ENCODE assay signal across 1 cellular context in the genomic region with DNA sequence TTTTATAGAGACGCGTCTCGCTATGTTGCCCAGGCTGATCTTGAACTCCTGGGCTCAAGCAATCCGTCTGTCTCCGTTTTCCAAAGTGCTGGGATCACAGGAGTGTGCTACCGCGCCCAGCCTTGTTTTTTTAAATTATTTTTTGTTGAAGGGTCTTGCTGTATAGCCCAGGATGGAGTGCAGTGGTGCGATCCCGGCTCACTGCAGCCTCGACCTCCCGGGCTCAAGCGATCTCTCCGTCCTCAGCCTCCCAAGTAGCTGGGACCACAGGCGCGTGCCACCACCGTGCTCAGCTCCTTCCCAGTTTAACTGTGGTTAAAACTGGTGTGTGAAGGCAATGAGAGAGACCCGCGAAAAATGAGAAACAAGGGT.
TF ChIP-seq lines count a peak whose summit lies in the region.

No MANE protein-coding gene starts in this region.

TF ChIP-seq in IMR-90, 13 proteins besides CTCF, POLR2A, EP300 and RAD21:
- TF ChIP-seq RFX5 (IDR thresholded peaks at IDR 0.05; ENCODE audit: low read depth, low read length), result no peak
- TF ChIP-seq FOS (IDR thresholded peaks at IDR 0.05; ENCODE audit: low read depth, low read length), result no peak
- TF ChIP-seq MAFK (IDR thresholded peaks at IDR 0.05; ENCODE audit: low read depth, low read length), result no peak
- no peak for TF ChIP-seq NFE2L2 (IDR thresholded peaks at IDR 0.05; ENCODE audit: low read depth, low read length)
